8 cellular contexts compared by ENCODE assay signal in genomic region chr4:158667651-158668198, GRCh38. TPM values are rescaled to one million over a fixed set of nuclear protein-coding genes. Genes with fewer than 3 reads are reported as not detected.
DNase-seq lines count a peak whose midpoint lies in the region; ATAC-seq and TF ChIP-seq lines count a peak whose summit lies in the region.

No MANE protein-coding gene starts in this region.

- in situ Hi-C loops in gastrocnemius medialis (cut with MboI; ENCODE audit: low sequenced_read_pairs in 4 of 4), result no loop called here

- H3K9me3 ChIP-seq in fibroblast of lung (ENCODE audit: control insufficient read depth, insufficient read depth, low read depth, low read length) (no peaks in the 10 kb centered on the region), gastrocnemius medialis (no peaks in the 10 kb centered on the region)

- H3K27ac ChIP-seq in fibroblast of lung (ENCODE audit: insufficient read depth, low read length), result no peak overlapping the region
- no peak overlapping the region for H3K27ac ChIP-seq in gastrocnemius medialis

- ATAC-seq in HG03457 (IDR thresholded peaks at IDR 0.05; ENCODE audit: unreplicated experiment) (no peak), gastrocnemius medialis (no peak)

- H3K27me3 ChIP-seq in fibroblast of lung (ENCODE audit: control insufficient read depth, insufficient read depth, low read length) (no peaks in the 10 kb centered on the region), gastrocnemius medialis (no peaks in the 10 kb centered on the region)

- TF ChIP-seq CTCF in AG09309 (IDR thresholded peaks at IDR 0.05; ENCODE audit: control insufficient read depth, insufficient read depth, low read depth, low read length, missing control alignments), result peak; percentile 62
- TF ChIP-seq CTCF in GM20000 (IDR thresholded peaks at IDR 0.05; ENCODE audit: extremely low read depth, missing control alignments), result no peak
- peak; percentile 53 to 56 for TF ChIP-seq CTCF in fibroblast of lung (conservative IDR thresholded peaks at IDR 0.05 in 1 of 2, IDR thresholded peaks at IDR 0.05 in 1 of 2; ENCODE audit: low read depth in 1 of 2, low read length in 2 of 2)
- TF ChIP-seq CTCF in gastrocnemius medialis (IDR thresholded peaks at IDR 0.05 in 4 of 5, conservative IDR thresholded peaks at IDR 0.05 in 1 of 5), result peak in 1 of 5 experiments; percentile 38

- no peak for TF ChIP-seq POLR2A in gastrocnemius medialis (IDR thresholded peaks at IDR 0.05)

- H3K79me2 ChIP-seq in fibroblast of lung (ENCODE audit: control insufficient read depth, insufficient read depth, low read length), result peaks cover 31% of the 10 kb centered on the region

- intact Hi-C loops in gastrocnemius medialis (cut with DNase I; ENCODE audit: low total_unique reads), result no loop called here

- no peak overlapping the region for H3K9ac ChIP-seq in fibroblast of lung (ENCODE audit: insufficient read depth, low read length)

- H3K4me2 ChIP-seq in fibroblast of lung (ENCODE audit: extremely low read depth, insufficient read depth, low read length), result no peak overlapping the region

- H2AFZ ChIP-seq in fibroblast of lung (ENCODE audit: low read length), result no peak overlapping the region

- no peaks in the 10 kb centered on the region for H4K20me1 ChIP-seq in fibroblast of lung (ENCODE audit: control insufficient read depth, extremely low read depth, insufficient read depth, low read length)

- no peak overlapping the region for H3K4me3 ChIP-seq in AG09309 (ENCODE audit: control insufficient read depth, low read depth, low read length)
- no peak overlapping the region for H3K4me3 ChIP-seq in fibroblast of lung (replicated peaks in 1 of 4; ENCODE audit: control extremely low read depth in 1 of 4, insufficient read depth in 1 of 4, low read depth in 3 of 4, low read length in 4 of 4)
- H3K4me3 ChIP-seq in gastrocnemius medialis, result no peak overlapping the region

- DNase-seq in AG09309 (ENCODE audit: low read depth) (no peak), GM20000 (ENCODE audit: low spot score) (peak; percentile 36), SKM-1 treated with dmso at 0.1 percent for 144 hours (lab: John Stamatoyannopoulos, UW; ENCODE audit: unreplicated experiment) (peak; percentile 60), fibroblast of lung (ENCODE audit: low read depth in 2 of 2) (peak in 1 of 2 donors; percentile 27), activated gamma-delta T cell treated with Interleukin-2 at 50 U/mL for 16 hours (no peak), gastrocnemius medialis (no peak)
- peak; percentile 8 for DNase-seq in stimulated activated naive CD4-positive, alpha-beta T cell treated with Interleukin-2 at 50 U/mL for 16 hours (lab: John Stamatoyannopoulos, UW)

- H3K4me1 ChIP-seq in fibroblast of lung (ENCODE audit: control insufficient read depth, extremely low read depth, insufficient read depth, low read length) (no peaks in the 10 kb centered on the region), gastrocnemius medialis (peaks cover 11 to 13% of the 10 kb centered on the region in 2 donors)

- H3K36me3 ChIP-seq in fibroblast of lung (ENCODE audit: control insufficient read depth, insufficient read depth, low read length) (no peaks in the 10 kb centered on the region), gastrocnemius medialis (no peaks in the 10 kb centered on the region)

RNA-seq across cellular contexts. Expression of gene C4orf46, which starts 4.0 kb away (rescaled TPM):
- 7.2 and 11.2 TPM in 2 replicates for total RNA-seq in fibroblast of lung
- 11.8 and 18.7 TPM in 2 replicates for polyA plus RNA-seq in fibroblast of lung
- 7.8 and 13.0 TPM in 2 replicates for polyA plus RNA-seq in fibroblast of lung (2012)
- 12.2 and 22.9 TPM in 2 replicates for polyA minus RNA-seq in fibroblast of lung (ENCODE audit: low replicate concordance)
- total RNA-seq in gastrocnemius medialis, result 1 to 10 TPM in 3 of 4 donors, under 1 TPM in 1; 0.51 to 2.1 (median 1.4) TPM

RNA-seq across cellular contexts. Expression of gene ETFDH, which starts 4.4 kb away (rescaled TPM):
- total RNA-seq in fibroblast of lung (35.7 and 38.6 TPM in 2 replicates), gastrocnemius medialis (10 to 100 TPM; 53.1 to 83.1 (median 62.0) TPM)
- polyA plus RNA-seq in fibroblast of lung, result 28.3 and 34.8 TPM in 2 replicates
- polyA plus RNA-seq in fibroblast of lung (2012), result 17.2 and 20.2 TPM in 2 replicates
- polyA minus RNA-seq in fibroblast of lung (ENCODE audit: low replicate concordance), result 1.8 and 5.0 TPM in 2 replicates

RNA-seq across cellular contexts. Expression of gene PPID, which starts 55.5 kb away (rescaled TPM):
- total RNA-seq in fibroblast of lung (34.4 and 36.0 TPM in 2 replicates), gastrocnemius medialis (10 to 100 TPM; 30.1 to 81.8 (median 40.6) TPM)
- 18.4 and 23.6 TPM in 2 replicates for polyA plus RNA-seq in fibroblast of lung
- 24.1 and 24.2 TPM in 2 replicates for polyA plus RNA-seq in fibroblast of lung (2012)
- 1.2 and 4.6 TPM in 2 replicates for polyA minus RNA-seq in fibroblast of lung (ENCODE audit: low replicate concordance)

Comparison
In these comparisons a context has a peak if more than half of its experiments do, and no peak if none do; other contexts are left out.
1. DNase-seq: peak in GM20000 (single experiment), SKM-1 treated with dmso at 0.1 percent for 144 hours (single experiment) and stimulated activated naive CD4-positive, alpha-beta T cell treated with Interleukin-2 at 50 U/mL for 16 hours (single experiment); none in AG09309 (single experiment), activated gamma-delta T cell treated with Interleukin-2 at 50 U/mL for 16 hours (single experiment) and gastrocnemius medialis (0 of 2).